10 cellular contexts compared by ENCODE assay signal in genomic region chr3:186511245-186511644, GRCh38. TPM values are rescaled to one million over a fixed set of nuclear protein-coding genes. Genes with fewer than 3 reads are reported as not detected.
DNase-seq lines count a peak whose midpoint lies in the region; ATAC-seq and TF ChIP-seq lines count a peak whose summit lies in the region.
"Had no signal": no experiment of that assay in that cellular context is flagged by ENCODE, and none has a peak within 500 bp of the region (broad histone marks: within the 10 kb centered on the region; RNA-seq: fewer than 3 reads in every experiment).

No MANE protein-coding gene starts in this region.

- peaks cover 47% of the 10 kb centered on the region for H3K27me3 ChIP-seq in foreskin keratinocyte

- no peak for DNase-seq in activated T-cell treated with anti-CD3 and anti-CD28 coated beads, Interleukin-2, amount 50 U/mL, for 24 hours
- DNase-seq in activated T-cell treated with anti-CD3 and anti-CD28 coated beads for 4 hours (no peak), foreskin keratinocyte (peak in 1 of 2 donors; percentile 11), cortex of kidney (lab: John Stamatoyannopoulos, UW) (no peak), LoVo (ENCODE audit: low spot score) (no peak)
- no peak for DNase-seq in activated CD4-positive, CD25-positive, alpha-beta regulatory T cell (lab: John Stamatoyannopoulos, UW)
- DNase-seq: gastrocnemius medialis, NCI-H2081 treated with DMSO at 0.1 percent for 48 hours had no signal

- H3K27ac ChIP-seq in foreskin keratinocyte = no peak overlapping the region
- H3K27ac ChIP-seq: gastrocnemius medialis had no signal

- H3K4me1 Mint-ChIP-seq in activated T-cell treated with anti-CD3 and anti-CD28 coated beads, Interleukin-2, amount 50 U/mL, for 24 hours (ENCODE audit: low read depth) = peaks cover 80% of the 10 kb centered on the region

- peak overlapping the region; percentile 62 for H3K27ac Mint-ChIP-seq in activated T-cell treated with anti-CD3 and anti-CD28 coated beads, Interleukin-2, amount 50 U/mL, for 24 hours

- peak overlapping the region; percentile 2 for H3K4me3 Mint-ChIP-seq in activated T-cell treated with anti-CD3 and anti-CD28 coated beads, Interleukin-2, amount 50 U/mL, for 24 hours

- TF ChIP-seq CTCF in foreskin keratinocyte (conservative IDR thresholded peaks at IDR 0.05) = no peak

- H3K9me3 Mint-ChIP-seq in activated T-cell treated with anti-CD3 and anti-CD28 coated beads, Interleukin-2, amount 50 U/mL, for 24 hours = no peaks in the 10 kb centered on the region

- peaks cover 5% of the 10 kb centered on the region for H3K4me1 ChIP-seq in foreskin keratinocyte
- H3K4me1 ChIP-seq: gastrocnemius medialis had no signal

- ATAC-seq in GM21381 (IDR thresholded peaks at IDR 0.05; ENCODE audit: unreplicated experiment) (peak; percentile 66), HG03064 (IDR thresholded peaks at IDR 0.05; ENCODE audit: low read depth, unreplicated experiment) (peak; percentile 64), foreskin keratinocyte (peak; percentile 16)
- ATAC-seq: gastrocnemius medialis had no signal

- no peaks in the 10 kb centered on the region for H3K36me3 Mint-ChIP-seq in activated T-cell treated with anti-CD3 and anti-CD28 coated beads, Interleukin-2, amount 50 U/mL, for 24 hours (ENCODE audit: low read depth)

- no peaks in the 10 kb centered on the region for H3K27me3 Mint-ChIP-seq in activated T-cell treated with anti-CD3 and anti-CD28 coated beads, Interleukin-2, amount 50 U/mL, for 24 hours

RNA-seq across cellular contexts. Expression of gene CRYGS, which starts 32.9 kb away (rescaled TPM):
- total RNA-seq in foreskin keratinocyte = 1.1 and 1.3 TPM in 2 replicates
- polyA plus RNA-seq in foreskin keratinocyte = 1.2 and 1.5 TPM in 2 replicates

RNA-seq across cellular contexts. Expression of gene TBCCD1, which starts 55.9 kb away (rescaled TPM):
- total RNA-seq in foreskin keratinocyte = 11.9 and 14.0 TPM in 2 replicates
- polyA plus RNA-seq in foreskin keratinocyte = 4.6 and 6.7 TPM in 2 replicates

RNA-seq across cellular contexts. Expression of gene DNAJB11, which starts 59.3 kb away (rescaled TPM):
- total RNA-seq in foreskin keratinocyte = 80.8 and 83.7 TPM in 2 replicates
- 71.6 and 79.9 TPM in 2 replicates for polyA plus RNA-seq in foreskin keratinocyte

Comparison
In these comparisons a context has a peak if more than half of its experiments do, and no peak if none do; other contexts are left out.
1. ATAC-seq: peak in every context shown above with its lines; median percentile 66 in GM21381; 64 in HG03064; 16 in foreskin keratinocyte.